Comparison of ENCODE assay signal across 8 cellular contexts in genomic region chr7:3301831-3302618, GRCh38. TPM values are rescaled to one million over a fixed set of nuclear protein-coding genes. Genes with fewer than 3 reads are reported as not detected.
DNase-seq lines count a peak whose midpoint lies in the region; ATAC-seq, FAIRE-seq and TF ChIP-seq lines count a peak whose summit lies in the region.

No MANE protein-coding gene starts in this region.

- no peak for TF ChIP-seq EP300 in H1 (IDR thresholded peaks at IDR 0.05; ENCODE audit: borderline replicate concordance in 1 of 2, low read depth in 2 of 2, low read length in 2 of 2)
- TF ChIP-seq EP300 in tibial nerve (IDR thresholded peaks at IDR 0.05): no peak

- H3K4me1 Mint-ChIP-seq in T-cell: peaks cover 11 to 16% (median 12%) of the 10 kb centered on the region in 3 donors

- H3K27me3 ChIP-seq in H1 (replicated peaks in 1 of 4; ENCODE audit: control insufficient read depth in 3 of 4, extremely low read depth in 1 of 4, insufficient read depth in 3 of 4, low read length in 3 of 4): peaks cover 0 to 9% (median 0%) of the 10 kb centered on the region in 4 experiments; a peak in 3 of 7 replicates
- H3K27me3 ChIP-seq in tibial nerve: no peaks in the 10 kb centered on the region

- no peak overlapping the region for H2AK5ac ChIP-seq in H1 (ENCODE audit: low read depth, low read length)

- no peak overlapping the region for H3K27ac ChIP-seq in H1 (ENCODE audit: low read depth, low read length)
- H3K27ac ChIP-seq in tibial nerve: peak overlapping the region; percentile 18 to 80 (median 50)

- no peaks in the 10 kb centered on the region for H3K9me3 Mint-ChIP-seq in T-cell

- no peak overlapping the region; the same call in 1 of the 2 replicates for H2AFZ ChIP-seq in H1 (ENCODE audit: low read length)

- H4K5ac ChIP-seq in H1 (ENCODE audit: insufficient read length, low read depth, low read length): no peak overlapping the region

- H4K20me1 ChIP-seq in H1 (replicated peaks in 1 of 2; ENCODE audit: control insufficient read depth in 1 of 2, insufficient read depth in 2 of 2, low read length in 2 of 2): no peaks in the 10 kb centered on the region

- peak overlapping the region; percentile 73 to 90 for H3K4me2 ChIP-seq in H1 (ENCODE audit: insufficient read depth in 1 of 2, low read depth in 2 of 2, low read length in 2 of 2)

- POLR2A ChIA-PET in T-cell (lab: Charles Lee): interaction anchor here in 1 of 2 donors (0.6 kb wide), 1 partner anchor 19 kb away, joined by 7 read pairs; no protein-coding TSS in a partner anchor
- POLR2A ChIA-PET in H1 (lab: Charles Lee; ENCODE audit: partially characterized antibody): no interaction called here

- no peaks in the 10 kb centered on the region for H3K36me3 ChIP-seq in H1 (ENCODE audit: control insufficient read depth in 2 of 4, insufficient read depth in 4 of 4, low read length in 3 of 4)
- H3K36me3 ChIP-seq in tibial nerve: no peaks in the 10 kb centered on the region

- H3K4me1 ChIP-seq in H1 (replicated peaks in 1 of 4; ENCODE audit: control insufficient read depth in 3 of 4, insufficient read depth in 4 of 4, low read length in 3 of 4) (peaks cover 2 to 8% (median 5%) of the 10 kb centered on the region in 4 experiments; a peak in 6 of 7 replicates), tibial nerve (peaks cover 0 to 23% (median 6%) of the 10 kb centered on the region in 4 donors)

- ATAC-seq in HG03039 (IDR thresholded peaks at IDR 0.05; ENCODE audit: unreplicated experiment) (peak; percentile 1), T-cell (replicated peaks in 1 of 4) (no peak), GM18519 (IDR thresholded peaks at IDR 0.05; ENCODE audit: low FRiP score, unreplicated experiment) (no peak)

- H4K91ac ChIP-seq in H1 (replicated peaks; ENCODE audit: insufficient read length, low read length): no peak overlapping the region

- peak; percentile 11 for DNase-seq in AG08396 (ENCODE audit: low spot score)
- DNase-seq in T-cell: peak in 10 of 34 experiments; percentile 2 to 18 (median 4)
- DNase-seq in H1 (ENCODE audit: low read depth in 1 of 2, low spot score in 2 of 2): peak in 1 of 2 experiments; percentile 63
- peak; percentile 31 for DNase-seq in midbrain (lab: John Stamatoyannopoulos, UW)
- no peak for DNase-seq in tibial nerve (ENCODE audit: low spot score in 2 of 2)
- no peak for DNase-seq in GM19240 (ENCODE audit: insufficient read length, low spot score)

- FAIRE-seq in H1 (lab: Jason Lieb, UNC): no peak

- H3K23ac ChIP-seq in H1 (ENCODE audit: insufficient read length): no peak overlapping the region

- H3K27me3 Mint-ChIP-seq in T-cell: peaks cover 4 to 28% of the 10 kb centered on the region in 2 donors

- H3K56ac ChIP-seq in H1 (replicated peaks; ENCODE audit: insufficient read length, low read depth, low read length): no peak overlapping the region

- H3K4me3 ChIP-seq in H1 (ENCODE audit: extremely low read depth in 1 of 4, insufficient read depth in 2 of 4, low read depth in 3 of 4, low read length in 4 of 4) (peak overlapping the region; percentile 53 to 85 (median 62)), tibial nerve (peak overlapping the region; percentile 24 to 72 (median 56))

- H2BK15ac ChIP-seq in H1 (ENCODE audit: low read length): no peak overlapping the region

- H2BK5ac ChIP-seq in H1 (ENCODE audit: low read depth, low read length): no peak overlapping the region

- H3K4ac ChIP-seq in H1 (replicated peaks; ENCODE audit: insufficient read length, low read depth, low read length): no peak overlapping the region

- no peaks in the 10 kb centered on the region for H3K9me3 ChIP-seq in H1 (ENCODE audit: insufficient read depth in 2 of 2, low read depth in 1 of 2, low read length in 1 of 2)
- no peaks in the 10 kb centered on the region for H3K9me3 ChIP-seq in tibial nerve

- H4K8ac ChIP-seq in H1 (ENCODE audit: extremely low read depth, insufficient read depth, low read length): no peak overlapping the region

- no peak overlapping the region for H2BK120ac ChIP-seq in H1 (replicated peaks; ENCODE audit: low read depth, low read length)

- WGBS in H1 (ENCODE audit: extremely low coverage in 1 of 2, insufficient coverage in 1 of 2, insufficient read length in 1 of 2, insufficient replicate concordance in 2 of 2, low coverage in 1 of 2, low lambda C conversion rate in 2 of 2, missing lambda C conversion rate in 1 of 2), 2 experiments: 3% methylated on average over 24 of the region's 45 CpGs; no CpG with 5 or more reads in 1 of the 2 experiments
- WGBS in tibial nerve, 2 donors: 0 to 1% methylated on average over 41 to 45 of the region's 45 CpGs

- TF ChIP-seq POLR2A in H1 (IDR thresholded peaks at IDR 0.05; ENCODE audit: control extremely low read depth in 1 of 2, low read depth in 2 of 2, low read length in 2 of 2) (no peak), tibial nerve (IDR thresholded peaks at IDR 0.05) (no peak)

- H3K27ac Mint-ChIP-seq in T-cell: peak overlapping the region in 1 of 2 donors; percentile 1

- peaks cover 0 to 24% of the 10 kb centered on the region in 2 experiments; a peak in 2 of 4 replicates for H3K79me2 ChIP-seq in H1 (ENCODE audit: control insufficient read depth in 1 of 2, insufficient read depth in 2 of 2, low read length in 2 of 2)

- H2BK12ac ChIP-seq in H1 (ENCODE audit: low read depth, low read length): no peak overlapping the region

- H3K23me2 ChIP-seq in H1 (ENCODE audit: low read depth, low read length): peaks cover 11% of the 10 kb centered on the region

- no peak overlapping the region for H3K14ac ChIP-seq in H1 (ENCODE audit: insufficient read length)

- H3K18ac ChIP-seq in H1 (ENCODE audit: extremely low read depth, low read length): peak overlapping the region; percentile 7; the same call in 1 of the 2 replicates

- TF ChIP-seq RAD21 in H1 (IDR thresholded peaks at IDR 0.05 in 1 of 2, conservative IDR thresholded peaks at IDR 0.05 in 1 of 2; ENCODE audit: low read depth in 2 of 2, low read length in 2 of 2): peak in 1 of 2 experiments; percentile 32; a peak in 2 of 4 replicates

- no peaks in the 10 kb centered on the region for H3K79me1 ChIP-seq in H1 (ENCODE audit: low read depth, low read length)

- H2BK20ac ChIP-seq in H1 (ENCODE audit: low read length): no peak overlapping the region

- CTCF ChIA-PET in T-cell (lab: Charles Lee): interaction anchor here (0.6 to 1.0 kb wide), 5 partner anchors 9 to 593 kb away, joined by 3 to 10 read pairs (median 3); no protein-coding TSS in a partner anchor
- CTCF ChIA-PET in H1 (lab: Charles Lee; ENCODE audit: partially characterized antibody): interaction anchor here (0.7 to 2.7 kb wide), 11 partner anchors 9 to 106 kb away, joined by 3 to 10 read pairs (median 4); no protein-coding TSS in a partner anchor

- H3K36me3 Mint-ChIP-seq in T-cell: no peaks in the 10 kb centered on the region

- peak overlapping the region; percentile 75 to 79 (median 76) for H3K4me3 Mint-ChIP-seq in T-cell

- H3K9ac ChIP-seq in H1 (replicated peaks in 1 of 4; ENCODE audit: extremely low read depth in 1 of 4, low read depth in 3 of 4, low read length in 3 of 4): peak overlapping the region in 2 of 4 experiments; percentile 36 to 70; a peak in 3 of 7 replicates

- TF ChIP-seq CTCF in H1 (IDR thresholded peaks at IDR 0.05; ENCODE audit: control extremely low read depth in 1 of 3, insufficient read depth in 1 of 3, low read depth in 1 of 3, low read length in 3 of 3) (peak in 2 of 3 experiments; percentile 34 to 35; a peak in 2 of 4 replicates), tibial nerve (IDR thresholded peaks at IDR 0.05) (peak in 3 of 5 experiments; percentile 5 to 42 (median 27))

TF ChIP-seq in H1, 55 proteins besides CTCF, POLR2A, EP300 and RAD21:
- no peak for TF ChIP-seq CBX5 (IDR thresholded peaks at IDR 0.05; ENCODE audit: low read depth, low read length)
- TF ChIP-seq KDM4A (IDR thresholded peaks at IDR 0.05; ENCODE audit: low read depth, low read length, severe bottlenecking): peak; percentile 71
- TF ChIP-seq CBX8 (IDR thresholded peaks at IDR 0.05; ENCODE audit: borderline replicate concordance, low read depth, low read length): no peak
- TF ChIP-seq SAP30 (IDR thresholded peaks at IDR 0.05; ENCODE audit: insufficient read depth, insufficient replicate concordance, low read length): peak; percentile 57
- peak; percentile 60 for TF ChIP-seq ASH2L (IDR thresholded peaks at IDR 0.05; ENCODE audit: low read length)
- TF ChIP-seq KDM1A (IDR thresholded peaks at IDR 0.05; ENCODE audit: borderline replicate concordance, low read length): peak; percentile 57; the same call in 1 of the 2 replicates
- TF ChIP-seq JUND (IDR thresholded peaks at IDR 0.05; ENCODE audit: low read length): no peak
TF ChIP-seq in H1: peak in this region for 4.

RNA-seq across cellular contexts. Expression of gene SDK1, which starts 1.0 kb away (rescaled TPM):
- total RNA-seq in T-cell (1 to 10 TPM in 2 of 5 donors, under 1 TPM in 3; 0.47 to 1.7 (median 0.63) TPM), tibial nerve (10 to 100 TPM in 3 of 4 donors, 1 to 10 TPM in 1; 8.2 to 16.2 (median 12.9) TPM)
- 7.2 and 7.3 TPM in 2 replicates for total RNA-seq in H1 (2021; fragmentation: NEBNext Ultra II Directional; extraction: Animal tissue kit (Norgen Biotek cat#: 25700))
- 3.3 and 4.7 TPM in 2 replicates for polyA plus RNA-seq in H1 (2011; rRNA removed)
- 2.7 TPM for polyA plus RNA-seq in H1 (2011; cell fraction: cytosol; rRNA removed)
- polyA plus RNA-seq in H1 (2011; cell fraction: nucleus; rRNA removed): 10.6 TPM
- 3.6 to 7.4 TPM (median 6.1 TPM) in 4 replicates for polyA plus RNA-seq in H1 (2012, experiment 1 of 2)
- 2.8 TPM for polyA plus RNA-seq in H1 (2012, experiment 2 of 2)
- polyA plus RNA-seq in H1 (2013, experiment 1 of 2): 7.2 TPM
- polyA plus RNA-seq in H1 (2013, experiment 2 of 2): 5.9 TPM
- polyA minus RNA-seq in H1 (2011; rRNA and poly(A)+ RNA removed): 10.0 and 10.6 TPM in 2 replicates
- polyA minus RNA-seq in H1 (2011; cell fraction: cytosol; rRNA and poly(A)+ RNA removed): 8.9 TPM
- polyA minus RNA-seq in H1 (2011; cell fraction: nucleus; rRNA and poly(A)+ RNA removed): 21.6 TPM

Comparison
In these comparisons a context has a peak if more than half of its experiments do, and no peak if none do; other contexts are left out.
1. DNase-seq: peak in AG08396 (single experiment) and midbrain (single experiment); none in tibial nerve (0 of 2) and GM19240 (single experiment).